In genomic region chr6:160519603-160520042, GRCh38 we compare ENCODE assay signal across 8 cellular contexts.
DNase-seq lines count a peak whose midpoint lies in the region; ATAC-seq and TF ChIP-seq lines count a peak whose summit lies in the region.

No MANE protein-coding gene starts in this region.

- intact Hi-C loops in OCI-LY7 (cut with micrococcal nuclease; ENCODE audit: unreplicated experiment) = loop anchor here (5.0 kb wide), 2 partner anchors 248 to 853 kb away; no protein-coding TSS in a partner anchor

- CTCF ChIA-PET in OCI-LY7 (lab: Charles Lee; ENCODE audit: unreplicated experiment) = no interaction called here

- DNase-seq in activated T-cell treated with anti-CD3 and anti-CD28 coated beads, Interleukin-2, amount 50 U/mL, for 4 hours = no peak
- DNase-seq in activated T-cell treated with anti-CD3 and anti-CD28 coated beads for 4 hours (no peak), OCI-LY7 (ENCODE audit: low spot score) (no peak), GDM1 (lab: John Stamatoyannopoulos, UW) (no peak), epidermal melanocyte (ENCODE audit: insufficient read length, low spot score) (no peak)
- no peak for DNase-seq in effector memory CD8-positive, alpha-beta T cell

- H3K4me3 ChIP-seq in OCI-LY7 (ENCODE audit: low read depth, low read length, poor library complexity, severe bottlenecking) (no peak overlapping the region), neural cell (ENCODE audit: low read length) (peak overlapping the region; percentile 74)

- H3K27ac ChIP-seq in OCI-LY7 (ENCODE audit: low read depth, low read length, poor library complexity, severe bottlenecking) (no peak overlapping the region), neural cell (ENCODE audit: low read length) (peak overlapping the region; percentile 64)

- H4K20me1 ChIP-seq in OCI-LY7 (ENCODE audit: insufficient read depth, low read length) = no peaks in the 10 kb centered on the region
- H4K20me1 ChIP-seq in neural cell (ENCODE audit: insufficient read depth) = no peaks in the 10 kb centered on the region

- H3K27ac Mint-ChIP-seq in effector memory CD8-positive, alpha-beta T cell = peak overlapping the region; percentile 95 to 98

- peak; percentile 70 to 77 for ATAC-seq in activated T-cell treated with anti-CD3 and anti-CD28 coated beads, Interleukin-2, amount 50 U/mL, for 4 hours
- ATAC-seq in HG02588 (IDR thresholded peaks at IDR 0.05; ENCODE audit: unreplicated experiment) = peak; percentile 80
- peak; percentile 67 for ATAC-seq in effector memory CD8-positive, alpha-beta T cell (replicated peaks)

- TF ChIP-seq EP300 in neural cell (conservative IDR thresholded peaks at IDR 0.05; ENCODE audit: poor library complexity, severe bottlenecking) = no peak

- no peaks in the 10 kb centered on the region for H3K9me2 ChIP-seq in OCI-LY7 (ENCODE audit: insufficient read depth, low read length)
- no peaks in the 10 kb centered on the region for H3K9me2 ChIP-seq in neural cell (ENCODE audit: insufficient read depth, low read length)

- TF ChIP-seq CTCF in OCI-LY7 (conservative IDR thresholded peaks at IDR 0.05; ENCODE audit: low read length) (peak; percentile 93), neural cell (IDR thresholded peaks at IDR 0.05; ENCODE audit: poor library complexity, severe bottlenecking) (no peak)

- no peak overlapping the region for H2AFZ ChIP-seq in OCI-LY7 (ENCODE audit: low read length)
- no peak overlapping the region for H2AFZ ChIP-seq in neural cell (ENCODE audit: low read depth, low read length)

- peak overlapping the region; percentile 13; the same call in 1 of the 2 replicates for H3K4me2 ChIP-seq in OCI-LY7 (ENCODE audit: low read length)
- H3K4me2 ChIP-seq in neural cell (ENCODE audit: low read length) = peak overlapping the region; percentile 21

- no peaks in the 10 kb centered on the region for H3K36me3 ChIP-seq in OCI-LY7 (ENCODE audit: insufficient read depth, low read length)
- no peaks in the 10 kb centered on the region for H3K36me3 ChIP-seq in neural cell (ENCODE audit: insufficient read depth, low read length)

- peak overlapping the region; percentile 74 for H3K9ac ChIP-seq in neural cell (ENCODE audit: low read length)

- H3K27me3 ChIP-seq in neural cell (ENCODE audit: insufficient read depth, low read depth, low read length) = no peaks in the 10 kb centered on the region

- H3K4me3 Mint-ChIP-seq in activated T-cell treated with anti-CD3 and anti-CD28 coated beads, Interleukin-2, amount 50 U/mL, for 4 hours = peak overlapping the region; percentile 94
- peak overlapping the region; percentile 92 to 94 for H3K4me3 Mint-ChIP-seq in effector memory CD8-positive, alpha-beta T cell

- POLR2A ChIA-PET in OCI-LY7 (lab: Charles Lee) = no interaction called here

- no peaks in the 10 kb centered on the region for H3K4me1 ChIP-seq in OCI-LY7 (ENCODE audit: insufficient read depth, low read length, poor library complexity, severe bottlenecking)

- TF ChIP-seq RAD21 in neural cell (conservative IDR thresholded peaks at IDR 0.05) = no peak

- H3K36me3 Mint-ChIP-seq in activated T-cell treated with anti-CD3 and anti-CD28 coated beads, Interleukin-2, amount 50 U/mL, for 4 hours (ENCODE audit: insufficient read depth) = peaks cover 4% of the 10 kb centered on the region
- H3K36me3 Mint-ChIP-seq in effector memory CD8-positive, alpha-beta T cell (ENCODE audit: insufficient read depth) = peaks cover 3% of the 10 kb centered on the region

- H3K9me3 ChIP-seq in OCI-LY7 (ENCODE audit: low read length) (no peaks in the 10 kb centered on the region), neural cell (ENCODE audit: low read length) (no peaks in the 10 kb centered on the region)

- H3K27me3 Mint-ChIP-seq in activated T-cell treated with anti-CD3 and anti-CD28 coated beads, Interleukin-2, amount 50 U/mL, for 4 hours (ENCODE audit: low read depth) = peaks cover 2% of the 10 kb centered on the region
- no peaks in the 10 kb centered on the region for H3K27me3 Mint-ChIP-seq in effector memory CD8-positive, alpha-beta T cell

- peaks cover 38% of the 10 kb centered on the region for H3K4me1 Mint-ChIP-seq in activated T-cell treated with anti-CD3 and anti-CD28 coated beads, Interleukin-2, amount 50 U/mL, for 4 hours (ENCODE audit: low read depth)
- H3K4me1 Mint-ChIP-seq in effector memory CD8-positive, alpha-beta T cell (ENCODE audit: low read depth in 2 of 2) = peaks cover 35 to 51% of the 10 kb centered on the region in 2 donors

- H3K79me2 ChIP-seq in OCI-LY7 (ENCODE audit: insufficient read depth, low read depth, low read length) = no peaks in the 10 kb centered on the region
- no peaks in the 10 kb centered on the region for H3K79me2 ChIP-seq in neural cell (replicated peaks; ENCODE audit: insufficient read depth, low read length)

- H3F3A ChIP-seq in neural cell (ENCODE audit: insufficient read depth, low read length, poor library complexity, severe bottlenecking) = no peaks in the 10 kb centered on the region

- H3K9me3 Mint-ChIP-seq in activated T-cell treated with anti-CD3 and anti-CD28 coated beads, Interleukin-2, amount 50 U/mL, for 4 hours = peaks cover 4% of the 10 kb centered on the region
- H3K9me3 Mint-ChIP-seq in effector memory CD8-positive, alpha-beta T cell = no peaks in the 10 kb centered on the region

- no TSS peak for BruUV-seq in OCI-LY7 (replicated peaks; lab: Mats Ljungman, UMichigan)

TF ChIP-seq in neural cell, 6 proteins besides CTCF, POLR2A, EP300 and RAD21:
- no peak for TF ChIP-seq REST (IDR thresholded peaks at IDR 0.05; ENCODE audit: borderline replicate concordance)
- TF ChIP-seq EZH2 (IDR thresholded peaks at IDR 0.05; ENCODE audit: borderline replicate concordance, insufficient read depth, low read length, poor library complexity, severe bottlenecking) = no peak
- TF ChIP-seq POLR2AphosphoS5 (IDR thresholded peaks at IDR 0.05) = no peak
- no peak for TF ChIP-seq MXI1 (conservative IDR thresholded peaks at IDR 0.05; ENCODE audit: poor library complexity, severe bottlenecking)
- no peak for TF ChIP-seq TAF1 (IDR thresholded peaks at IDR 0.05; ENCODE audit: low read depth)
- no peak for TF ChIP-seq SMC3 (conservative IDR thresholded peaks at IDR 0.05; ENCODE audit: poor library complexity)
